In the genomic region with DNA sequence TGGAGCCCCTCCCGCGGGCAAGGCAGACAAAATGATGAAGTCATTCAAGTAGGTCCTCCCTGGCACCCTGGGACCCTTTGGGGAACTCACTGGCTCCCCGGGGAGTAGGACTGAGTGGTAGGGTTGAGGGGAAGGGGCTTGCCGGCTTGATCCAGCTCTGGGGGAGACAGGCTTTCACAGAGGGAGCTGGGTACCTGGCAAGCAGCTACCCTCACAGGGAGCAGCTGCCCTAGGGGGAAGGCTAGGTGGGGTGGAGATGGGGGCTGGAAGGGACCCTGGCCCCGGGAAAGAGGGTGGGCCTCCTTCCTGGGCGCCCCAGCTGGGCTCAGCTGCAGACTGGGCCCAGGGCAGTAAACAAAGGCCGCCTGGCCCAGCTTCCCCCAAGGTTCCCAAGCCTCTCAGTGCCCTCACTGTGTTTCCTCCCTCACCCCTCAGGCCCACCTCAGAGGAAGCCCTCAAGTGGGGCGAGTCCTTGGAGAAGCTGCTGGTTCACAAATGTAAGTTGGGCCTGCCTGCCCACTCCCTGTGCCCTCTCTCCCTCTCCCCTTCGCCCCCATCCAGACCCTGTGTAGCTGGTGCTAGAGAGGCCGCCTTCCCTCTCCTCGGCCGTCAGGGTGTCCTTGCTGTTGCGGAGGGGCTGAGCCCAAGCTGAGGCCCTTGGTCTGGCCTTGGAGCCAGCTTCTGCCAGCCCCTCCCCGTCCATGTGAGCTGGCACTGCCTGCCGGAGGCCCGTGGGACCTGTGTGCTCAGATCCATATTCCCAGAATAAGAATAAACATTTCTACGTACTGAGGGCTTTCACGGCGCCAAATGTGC, we compare ENCODE assay signal across 9 cellular contexts.
DNase-seq lines count a peak whose midpoint lies in the region; ATAC-seq and TF ChIP-seq lines count a peak whose summit lies in the region.
"Had no signal": no experiment of that assay in that cellular context is flagged by ENCODE, and none has a peak within 500 bp of the region (broad histone marks: within the 10 kb centered on the region; RNA-seq: fewer than 3 reads in every experiment).

No MANE protein-coding gene starts in this region.

- H3K9me3 Mint-ChIP-seq in HFFc6, result no peaks in the 10 kb centered on the region

- H3K36me3 ChIP-seq in colonic mucosa, result peaks cover 16% of the 10 kb centered on the region

- H3K4me1 Mint-ChIP-seq in HFFc6 (ENCODE audit: low read depth), result peaks cover 62% of the 10 kb centered on the region

- H3K4me1 ChIP-seq in colonic mucosa, result no peaks in the 10 kb centered on the region

- peak overlapping the region; percentile 96 for H3K4me3 Mint-ChIP-seq in HFFc6

- H3K27me3 ChIP-seq in colonic mucosa (no peaks in the 10 kb centered on the region), layer of hippocampus (ENCODE audit: control insufficient read depth, insufficient read depth, low read length) (no peaks in the 10 kb centered on the region)

- H3K27me3 Mint-ChIP-seq in HFFc6 (ENCODE audit: insufficient read depth), result peaks cover 7% of the 10 kb centered on the region

- no peaks in the 10 kb centered on the region for H3K9me3 ChIP-seq in colonic mucosa

- H3K9ac ChIP-seq in colonic mucosa (ENCODE audit: low read depth in 2 of 2, low read length in 2 of 2), result peak overlapping the region; percentile 59 to 65

- peaks cover 29% of the 10 kb centered on the region for H3K36me3 Mint-ChIP-seq in HFFc6 (ENCODE audit: low read depth)

- TF ChIP-seq CTCF in HFFc6 (IDR thresholded peaks at IDR 0.05) (no peak), colonic mucosa (IDR thresholded peaks at IDR 0.05) (no peak)

- no peak overlapping the region for H3K27ac ChIP-seq in colonic mucosa
- peak overlapping the region; percentile 77 for H3K27ac ChIP-seq in layer of hippocampus (ENCODE audit: low read depth, low read length)
- peak overlapping the region in 20 of 21 experiments; percentile 26 to 90 (median 78) for H3K27ac ChIP-seq in skin epidermis

- H3K27ac Mint-ChIP-seq in HFFc6, result peak overlapping the region; percentile 92

- H3K4me3 ChIP-seq in colonic mucosa (peak overlapping the region; percentile 33), skin epidermis (peak overlapping the region; percentile 16 to 44 (median 35))

- no peak for ATAC-seq in GM21786 (IDR thresholded peaks at IDR 0.05; ENCODE audit: unreplicated experiment)

- intact Hi-C loops in colonic mucosa (cut with DNase I), result no loop called here

- DNase-seq in HFFc6 (no peak), colonic mucosa (no peak), germinal center (ENCODE audit: low spot score) (no peak), NOMO-1 (lab: John Stamatoyannopoulos, UW; ENCODE audit: unreplicated experiment in 2 of 2) (no peak), T1000 (lab: John Stamatoyannopoulos, UW) (no peak)
- DNase-seq: stimulated activated naive CD4-positive, alpha-beta T cell treated with Interleukin-2 at 50 U/mL for 16 hours had no signal
